ENCODE assay signal across 17 cellular contexts in genomic region chr1:15173863-15174614, GRCh38. TPM values are rescaled to one million over a fixed set of nuclear protein-coding genes. Genes with fewer than 3 reads are reported as not detected.
DNase-seq lines count a peak whose midpoint lies in the region; ATAC-seq and TF ChIP-seq lines count a peak whose summit lies in the region.
"Had no signal": no experiment of that assay in that cellular context is flagged by ENCODE, and none has a peak within 500 bp of the region (broad histone marks: within the 10 kb centered on the region; RNA-seq: fewer than 3 reads in every experiment).

No MANE protein-coding gene starts in this region.

- no peaks in the 10 kb centered on the region for H3K9me3 Mint-ChIP-seq in stimulated activated naive CD8-positive, alpha-beta T cell treated with anti-CD3 and anti-CD28 coated beads, Interleukin-15, Interleukin-2, amounts not matched to agents 100 ng/mL and 50 ng/mL, for 24 hours
- H3K9me3 Mint-ChIP-seq: neural progenitor cell; T-helper 2 cell treated with Interferon-gamma antibody and Interleukin-4, amounts not matched to agents 5 μg/mL and 100 μg/mL, for 36 hours had no signal

- POLR2A ChIA-PET in RWPE1 (lab: Yijun Ruan, JAX; ENCODE audit: low non-redundant PET), result no interaction called here

- peak; percentile 86 for DNase-seq in NCI-H82 (lab: John Stamatoyannopoulos, UW)
- DNase-seq in NCI-H82 treated with DMSO at 0.1 percent for 48 hours (lab: John Stamatoyannopoulos, UW; ENCODE audit: unreplicated experiment), result no peak
- DNase-seq in RWPE1 (ENCODE audit: low spot score), result no peak
- DNase-seq in fibroblast of villous mesenchyme (ENCODE audit: low read depth), result peak; percentile 61
- no peak for DNase-seq in NCI-H1417 treated with DMSO at 0.1 percent for 48 hours (lab: John Stamatoyannopoulos, UW)
- DNase-seq in germinal center (ENCODE audit: low spot score), result no peak
- DNase-seq: activated CD4-positive, alpha-beta T cell treated with anti-CD3 and anti-CD28 coated beads for 48 hours; mesendoderm; MV-4-11; NK-92 treated with Interleukin-12 subunit alpha and Interleukin-12 subunit beta, amount 100 ng/mL, for 24 hours; retina; stimulated activated CD4-positive, alpha-beta T cell treated with anti-CD3 and anti-CD28 coated beads, Interleukin-2, amount 100 ng/mL, for 48 hours had no signal

- H3K4me1 Mint-ChIP-seq in stimulated activated naive CD8-positive, alpha-beta T cell treated with anti-CD3 and anti-CD28 coated beads, Interleukin-15, Interleukin-2, amounts not matched to agents 100 ng/mL and 50 ng/mL, for 24 hours (ENCODE audit: low read depth), result peaks cover 32% of the 10 kb centered on the region

- no peak for ATAC-seq in HG03097 (IDR thresholded peaks at IDR 0.05; ENCODE audit: low FRiP score, unreplicated experiment)
- ATAC-seq: gastroesophageal sphincter had no signal

- peak overlapping the region; percentile 92 for H3K27ac ChIP-seq in RWPE1
- H3K27ac ChIP-seq: gastroesophageal sphincter, neural progenitor cell had no signal

- peak overlapping the region; percentile 10 for H3K27ac Mint-ChIP-seq in stimulated activated naive CD8-positive, alpha-beta T cell treated with anti-CD3 and anti-CD28 coated beads, Interleukin-15, Interleukin-2, amounts not matched to agents 100 ng/mL and 50 ng/mL, for 24 hours
- H3K27ac Mint-ChIP-seq: T-helper 2 cell treated with Interferon-gamma antibody and Interleukin-4, amounts not matched to agents 5 μg/mL and 100 μg/mL, for 36 hours had no signal

- no peaks in the 10 kb centered on the region for H3K36me3 Mint-ChIP-seq in stimulated activated naive CD8-positive, alpha-beta T cell treated with anti-CD3 and anti-CD28 coated beads, Interleukin-15, Interleukin-2, amounts not matched to agents 100 ng/mL and 50 ng/mL, for 24 hours (ENCODE audit: low read depth)
- H3K36me3 Mint-ChIP-seq: neural progenitor cell had no signal

- peaks cover 42% of the 10 kb centered on the region for H3K27me3 Mint-ChIP-seq in stimulated activated naive CD8-positive, alpha-beta T cell treated with anti-CD3 and anti-CD28 coated beads, Interleukin-15, Interleukin-2, amounts not matched to agents 100 ng/mL and 50 ng/mL, for 24 hours

- no peak overlapping the region for H3K4me3 ChIP-seq in fibroblast of villous mesenchyme (ENCODE audit: low read depth, low read length)
- H3K4me3 ChIP-seq: gastroesophageal sphincter, neural progenitor cell had no signal

- TF ChIP-seq CTCF in RWPE1 (conservative IDR thresholded peaks at IDR 0.05; ENCODE audit: low read depth) (no peak), fibroblast of villous mesenchyme (IDR thresholded peaks at IDR 0.05; ENCODE audit: insufficient read depth, low read depth, low read length) (no peak)

- no peak overlapping the region for H3K4me3 Mint-ChIP-seq in stimulated activated naive CD8-positive, alpha-beta T cell treated with anti-CD3 and anti-CD28 coated beads, Interleukin-15, Interleukin-2, amounts not matched to agents 100 ng/mL and 50 ng/mL, for 24 hours
- H3K4me3 Mint-ChIP-seq: neural progenitor cell; T-helper 2 cell treated with Interferon-gamma antibody and Interleukin-4, amounts not matched to agents 5 μg/mL and 100 μg/mL, for 36 hours had no signal

- CTCF ChIA-PET in RWPE1 (lab: Yijun Ruan, JAX), result interaction anchor here (0.6 kb wide), 1 partner anchor 292 kb away, joined by 5 read pairs; no protein-coding TSS in a partner anchor

RNA-seq across cellular contexts. Expression of gene TMEM51, which starts 20.5 kb away (rescaled TPM):
- 14.8 and 18.6 TPM in 2 replicates for total RNA-seq in fibroblast of villous mesenchyme

Comparison
In these comparisons a context has a peak if more than half of its experiments do, and no peak if none do; other contexts are left out.
1. DNase-seq: peak in NCI-H82 (single experiment) and fibroblast of villous mesenchyme (single experiment); none in NCI-H82 treated with DMSO at 0.1 percent for 48 hours (single experiment), RWPE1 (single experiment), NCI-H1417 treated with DMSO at 0.1 percent for 48 hours (single experiment) and germinal center (single experiment).